In genomic region chr22:39176067-39176621, GRCh38 we compare ENCODE assay signal across 8 cellular contexts. TPM values are rescaled to one million over a fixed set of nuclear protein-coding genes. Genes with fewer than 3 reads are reported as not detected.
DNase-seq lines count a peak whose midpoint lies in the region; ATAC-seq and TF ChIP-seq lines count a peak whose summit lies in the region.

No MANE protein-coding gene starts in this region.

- H3K9ac ChIP-seq in parathyroid adenoma: no peak overlapping the region

- in situ Hi-C loops in GM13977 (cut with MboI; ENCODE audit: low pct_unique_long_range_greater_than_20kb, low sequenced_read_pairs, unreplicated experiment): no loop called here

- H3K4me3 ChIP-seq in Caco-2 (ENCODE audit: low read depth, low read length): no peak overlapping the region
- H3K4me3 ChIP-seq in parathyroid adenoma (ENCODE audit: low read depth, low read length): no peak overlapping the region

- H3K36me3 ChIP-seq in Caco-2 (ENCODE audit: control insufficient read depth, insufficient read depth, low read length) (no peaks in the 10 kb centered on the region), parathyroid adenoma (ENCODE audit: control insufficient read depth, insufficient read depth, low read length) (no peaks in the 10 kb centered on the region)

- peak; percentile 51 to 69 for DNase-seq in Caco-2
- DNase-seq in Right ventricle myocardium inferior (ENCODE audit: missing footprints): no peak
- no peak for DNase-seq in germinal center (ENCODE audit: low spot score)
- DNase-seq in GM13977 (ENCODE audit: low spot score): no peak
- no peak for DNase-seq in MV-4-11 (lab: John Stamatoyannopoulos, UW)

- H3K27me3 Mint-ChIP-seq in Caco-2 (ENCODE audit: insufficient read depth, unreplicated experiment): no peaks in the 10 kb centered on the region

- no peak overlapping the region for H2AFZ ChIP-seq in parathyroid adenoma

- H3K9me3 Mint-ChIP-seq in Caco-2 (ENCODE audit: unreplicated experiment): no peaks in the 10 kb centered on the region

- no peaks in the 10 kb centered on the region for H3K27me3 ChIP-seq in Caco-2 (replicated peaks; ENCODE audit: control insufficient read depth, insufficient read depth, low read length)
- no peaks in the 10 kb centered on the region for H3K27me3 ChIP-seq in parathyroid adenoma (ENCODE audit: control insufficient read depth, insufficient read depth, low read length)

- H3K27ac Mint-ChIP-seq in Caco-2 (ENCODE audit: unreplicated experiment): peak overlapping the region; percentile 100

- H3K4me1 ChIP-seq in Caco-2: peaks cover 54% of the 10 kb centered on the region
- H3K4me1 ChIP-seq in parathyroid adenoma: no peaks in the 10 kb centered on the region

- H3K9me3 ChIP-seq in Caco-2: no peaks in the 10 kb centered on the region
- H3K9me3 ChIP-seq in parathyroid adenoma (ENCODE audit: control insufficient read depth, low read length): no peaks in the 10 kb centered on the region

- H3K4me2 ChIP-seq in parathyroid adenoma (ENCODE audit: low read length): peak overlapping the region; percentile 47

- intact Hi-C loops in Caco-2 (cut with micrococcal nuclease; ENCODE audit: unreplicated experiment) (no loop called here), Right ventricle myocardium inferior (cut with DNase I) (loop anchor here (10.0 kb wide), 1 partner anchor 349 kb away; the partner anchor contains the start of gene ATF4)

- no peaks in the 10 kb centered on the region for H3K79me2 ChIP-seq in parathyroid adenoma

- H3K4me1 Mint-ChIP-seq in Caco-2 (ENCODE audit: low read depth, unreplicated experiment): peaks cover 55% of the 10 kb centered on the region

- BruUV-seq in Caco-2 (replicated peaks; lab: Mats Ljungman, UMichigan): no TSS peak

- peaks cover 18% of the 10 kb centered on the region for H3K36me3 Mint-ChIP-seq in Caco-2 (ENCODE audit: insufficient read depth, unreplicated experiment)

- H3K4me3 Mint-ChIP-seq in Caco-2 (ENCODE audit: unreplicated experiment): no peak overlapping the region

- H3K27ac ChIP-seq in parathyroid adenoma: peak overlapping the region; percentile 69

- POLR2A ChIA-PET in Caco-2 (lab: Charles Lee): no interaction called here

- CTCF ChIA-PET in Caco-2 (lab: Charles Lee): interaction anchor here (0.6 kb wide), 1 partner anchor 178 kb away, joined by 4 read pairs; no protein-coding TSS in a partner anchor

- TF ChIP-seq CTCF in Caco-2 (IDR thresholded peaks at IDR 0.05; ENCODE audit: insufficient read depth in 1 of 2, low read depth in 1 of 2, low read length in 1 of 2, severe bottlenecking in 1 of 2, unreplicated experiment in 1 of 2) (no peak), parathyroid adenoma (IDR thresholded peaks at IDR 0.05) (no peak), GM13977 (IDR thresholded peaks at IDR 0.05; ENCODE audit: extremely low read depth, insufficient read depth, missing control alignments) (no peak)

- ATAC-seq in SK-N-SH treated with all-trans-retinoic acid at 6 μM for 48 hours: peak; percentile 56
- peak; percentile 78 for ATAC-seq in Right ventricle myocardium inferior
- no peak for ATAC-seq in GM18868 (IDR thresholded peaks at IDR 0.05; ENCODE audit: unreplicated experiment)

TF ChIP-seq in SK-N-SH treated with all-trans-retinoic acid at 6 μM for 48 hours, 23 proteins besides CTCF, POLR2A, EP300 and RAD21:
- no peak for TF ChIP-seq ARNTL (CRISPR knock-in tag; IDR thresholded peaks at IDR 0.05; ENCODE audit: borderline replicate concordance, low read depth)
- no peak for TF ChIP-seq ESRRG (CRISPR knock-in tag; IDR thresholded peaks at IDR 0.05)
- no peak for TF ChIP-seq OSR1 (CRISPR knock-in tag; IDR thresholded peaks at IDR 0.05)
- TF ChIP-seq ZNF565 (CRISPR knock-in tag; conservative IDR thresholded peaks at IDR 0.05; ENCODE audit: low read depth): no peak
- TF ChIP-seq RARB (CRISPR knock-in tag; IDR thresholded peaks at IDR 0.05): no peak
- TF ChIP-seq ZFP3 (CRISPR knock-in tag; IDR thresholded peaks at IDR 0.05): no peak
- TF ChIP-seq PPARA (CRISPR knock-in tag; IDR thresholded peaks at IDR 0.05; ENCODE audit: borderline replicate concordance): no peak
- TF ChIP-seq TCF4 (CRISPR knock-in tag; IDR thresholded peaks at IDR 0.05; ENCODE audit: borderline replicate concordance): no peak
- no peak; the same call in 1 of the 2 replicates for TF ChIP-seq ISL1 (CRISPR knock-in tag; IDR thresholded peaks at IDR 0.05)
- no peak for TF ChIP-seq ZC3H10 (CRISPR knock-in tag; IDR thresholded peaks at IDR 0.05)
- no peak for TF ChIP-seq PATZ1 (CRISPR knock-in tag; IDR thresholded peaks at IDR 0.05; ENCODE audit: borderline replicate concordance)
- no peak for TF ChIP-seq CREB5 (CRISPR knock-in tag; IDR thresholded peaks at IDR 0.05; ENCODE audit: low read depth)

RNA-seq across cellular contexts. Expression of gene CBX7, which starts 23.7 kb away (rescaled TPM):
- total RNA-seq in Caco-2 (2022): 4.4 and 5.2 TPM in 2 replicates
- total RNA-seq in Right ventricle myocardium inferior: 66.0 TPM

Comparison
In these comparisons a context has a peak if more than half of its experiments do, and no peak if none do; other contexts are left out.
1. DNase-seq: peak in Caco-2 (2 of 2); none in Right ventricle myocardium inferior (single experiment), germinal center (single experiment), GM13977 (single experiment) and MV-4-11 (single experiment).
2. RNA of gene CBX7, which starts 23.7 kb away (total RNA-seq): 66.0 TPM in Right ventricle myocardium inferior (single experiment); 4.4 to 5.2 TPM in Caco-2; every median in the first group is over 10 times any median in the second.